ENCODE assay signal across 23 cellular contexts in genomic region chr19:55901369-55902079, GRCh38. TPM values are rescaled to one million over a fixed set of nuclear protein-coding genes. Genes with fewer than 3 reads are reported as not detected.
DNase-seq lines count a peak whose midpoint lies in the region; ATAC-seq, FAIRE-seq and TF ChIP-seq lines count a peak whose summit lies in the region.
"Had no signal": no experiment of that assay in that cellular context is flagged by ENCODE, and none has a peak within 500 bp of the region (broad histone marks: within the 10 kb centered on the region; RNA-seq: fewer than 3 reads in every experiment).

No MANE protein-coding gene starts in this region.

- no peak overlapping the region for H3K4me3 Mint-ChIP-seq in CD4-positive, alpha-beta T cell
- H3K4me3 Mint-ChIP-seq: CD4-positive, CD25-positive, alpha-beta regulatory T cell; H9 had no signal

- H4K20me1 ChIP-seq in MM.1S (ENCODE audit: insufficient read depth, low read length) = no peaks in the 10 kb centered on the region

- FAIRE-seq in urothelium cell line (lab: Jason Lieb, UNC) = peak; percentile 61
- FAIRE-seq: A204.1, D721Med, GM12878, GM19239, H1 had no signal

- H3K9me2 ChIP-seq in MM.1S (replicated peaks; ENCODE audit: insufficient read depth, low read length) = no peaks in the 10 kb centered on the region

- no peak overlapping the region for H3K27ac ChIP-seq in MM.1S (ENCODE audit: low read length)
- no peak overlapping the region for H3K27ac ChIP-seq in CD4-positive, alpha-beta T cell (ENCODE audit: low read depth, low read length)
- H3K27ac ChIP-seq: HL-60 had no signal

- H2AFZ ChIP-seq in MM.1S (ENCODE audit: low read length) = peak overlapping the region; percentile 61

- H3K4me2 ChIP-seq in MM.1S (ENCODE audit: low read depth, low read length) = peak overlapping the region; percentile 21; the same call in 1 of the 2 replicates

- H3K27ac Mint-ChIP-seq in CD4-positive, alpha-beta T cell = no peak overlapping the region
- H3K27ac Mint-ChIP-seq: CD4-positive, CD25-positive, alpha-beta regulatory T cell; H9 had no signal

- no peak overlapping the region for H3K4me3 ChIP-seq in MM.1S (ENCODE audit: low read length)
- H3K4me3 ChIP-seq: GM12878 had no signal

- no peaks in the 10 kb centered on the region for H3K27me3 ChIP-seq in MM.1S (replicated peaks; ENCODE audit: insufficient read depth, low read length)
- no peaks in the 10 kb centered on the region for H3K27me3 ChIP-seq in CD4-positive, alpha-beta T cell (ENCODE audit: control insufficient read depth, insufficient read depth, low read length)
- H3K27me3 ChIP-seq: BE2C had no signal

- no peaks in the 10 kb centered on the region for H3K36me3 Mint-ChIP-seq in CD4-positive, alpha-beta T cell (ENCODE audit: low read depth)
- H3K36me3 Mint-ChIP-seq: CD4-positive, CD25-positive, alpha-beta regulatory T cell had no signal

- peaks cover 4% of the 10 kb centered on the region for H3K9me3 Mint-ChIP-seq in CD4-positive, alpha-beta T cell

- TF ChIP-seq CTCF in MM.1S (IDR thresholded peaks at IDR 0.05; ENCODE audit: low read length) = no peak
- TF ChIP-seq CTCF in CD4-positive, alpha-beta T cell (IDR thresholded peaks at IDR 0.05) = no peak

- H3K9me3 ChIP-seq in MM.1S (replicated peaks; ENCODE audit: insufficient read depth, low read length) = no peaks in the 10 kb centered on the region
- no peaks in the 10 kb centered on the region for H3K9me3 ChIP-seq in CD4-positive, alpha-beta T cell (ENCODE audit: control insufficient read depth, low read length)
- H3K9me3 ChIP-seq: BE2C, Caco-2 had no signal

- H3K9ac ChIP-seq in MM.1S (ENCODE audit: low read length) = no peak overlapping the region

- peak; percentile 8 for DNase-seq in DMS 273 treated with DMSO at 0.1 percent for 48 hours (lab: John Stamatoyannopoulos, UW)
- no peak for DNase-seq in MM.1S
- peak; percentile 45 for DNase-seq in mesenteric fat pad (ENCODE audit: low spot score)
- DNase-seq in urothelium cell line (ENCODE audit: low spot score) = no peak
- no peak for DNase-seq in SIG-M5 (lab: John Stamatoyannopoulos, UW)
- DNase-seq in CD4-positive, alpha-beta T cell = no peak
- DNase-seq: ACHN; BE2C; C1 segment of cervical spinal cord; Caco-2; CD4-positive, CD25-positive, alpha-beta regulatory T cell; DND-41; EL; H9 had no signal

- H3K4me1 ChIP-seq in MM.1S (ENCODE audit: low read length) = no peaks in the 10 kb centered on the region
- H3K4me1 ChIP-seq: BE2C, Caco-2 had no signal

- H3K36me3 ChIP-seq in MM.1S (replicated peaks; ENCODE audit: insufficient read depth, low read length) = no peaks in the 10 kb centered on the region
- H3K36me3 ChIP-seq: BE2C had no signal

- POLR2A ChIA-PET in CD4-positive, alpha-beta T cell (lab: Charles Lee) = no interaction called here

- CTCF ChIA-PET in CD4-positive, alpha-beta T cell (lab: Charles Lee) = no interaction called here

- H3K4me1 Mint-ChIP-seq in CD4-positive, alpha-beta T cell (ENCODE audit: low read depth) = no peaks in the 10 kb centered on the region
- H3K4me1 Mint-ChIP-seq: CD4-positive, CD25-positive, alpha-beta regulatory T cell; H9 had no signal

- no peaks in the 10 kb centered on the region for H3K79me2 ChIP-seq in MM.1S (ENCODE audit: low read length)

- H3F3A ChIP-seq in MM.1S (ENCODE audit: insufficient read depth, low read length) = no peaks in the 10 kb centered on the region

- ATAC-seq in CD4-positive, alpha-beta T cell (ENCODE audit: poor library complexity) = no peak
- no peak for ATAC-seq in GM18511 (IDR thresholded peaks at IDR 0.05; ENCODE audit: unreplicated experiment)
- ATAC-seq: GM12878 had no signal

- intact Hi-C loops in CD4-positive, alpha-beta T cell (cut with DNase I, micrococcal nuclease) = no loop called here

- peaks cover 3% of the 10 kb centered on the region for H3K27me3 Mint-ChIP-seq in CD4-positive, alpha-beta T cell
- H3K27me3 Mint-ChIP-seq: CD4-positive, CD25-positive, alpha-beta regulatory T cell had no signal

RNA-seq across cellular contexts. Expression of gene NLRP13, which starts 30.6 kb away (rescaled TPM):
- not detected for total RNA-seq in mesenteric fat pad
- total RNA-seq in CD4-positive, alpha-beta T cell = not detected
- total RNA-seq: Caco-2; CD4-positive, CD25-positive, alpha-beta regulatory T cell; G401; GM12878; H1; H9; HT1080 had no signal

RNA-seq across cellular contexts. Expression of gene NLRP8, which starts 46.1 kb away (rescaled TPM):
- not detected for total RNA-seq in mesenteric fat pad
- not detected for total RNA-seq in CD4-positive, alpha-beta T cell
- total RNA-seq: Caco-2; CD4-positive, CD25-positive, alpha-beta regulatory T cell; G401; GM12878; H1; H9; HT1080 had no signal

Comparison
In these comparisons a context has a peak if more than half of its experiments do, and no peak if none do; other contexts are left out.
1. DNase-seq: peak in DMS 273 treated with DMSO at 0.1 percent for 48 hours (single experiment) and mesenteric fat pad (single experiment); none in MM.1S (single experiment), urothelium cell line (single experiment), SIG-M5 (single experiment) and CD4-positive, alpha-beta T cell (0 of 10).